10 cellular contexts compared by ENCODE assay signal in genomic region chr22:50236731-50237409, GRCh38. TPM values are rescaled to one million over a fixed set of nuclear protein-coding genes. Genes with fewer than 3 reads are reported as not detected.
DNase-seq lines count a peak whose midpoint lies in the region; ATAC-seq, FAIRE-seq and TF ChIP-seq lines count a peak whose summit lies in the region.
"Had no signal": no experiment of that assay in that cellular context is flagged by ENCODE, and none has a peak within 500 bp of the region (broad histone marks: within the 10 kb centered on the region; RNA-seq: fewer than 3 reads in every experiment).

No MANE protein-coding gene starts in this region.

- H3K27ac Mint-ChIP-seq in T-helper 17 cell: peak overlapping the region; percentile 70
- no peak overlapping the region for H3K27ac Mint-ChIP-seq in T-helper 2 cell treated with Interferon-gamma antibody and Interleukin-4, amounts not matched to agents 5 μg/mL and 100 μg/mL, for 36 hours

- peak; percentile 76 for FAIRE-seq in GM18507 (lab: Jason Lieb, UNC)

- ATAC-seq in T-helper 17 cell: no peak
- no peak for ATAC-seq in GM18867 (IDR thresholded peaks at IDR 0.05; ENCODE audit: unreplicated experiment)

- H3K4me3 ChIP-seq in kidney epithelial cell (ENCODE audit: low read depth, low read length): no peak overlapping the region

- H3K27me3 ChIP-seq in kidney epithelial cell (ENCODE audit: control insufficient read depth, insufficient read depth, low read length): no peaks in the 10 kb centered on the region

- H3K4me3 Mint-ChIP-seq in T-helper 17 cell: no peak overlapping the region
- H3K4me3 Mint-ChIP-seq in T-helper 2 cell treated with Interferon-gamma antibody and Interleukin-4, amounts not matched to agents 5 μg/mL and 100 μg/mL, for 36 hours: no peak overlapping the region

- DNase-seq in GM18507 (ENCODE audit: extremely low spot score, insufficient read length, low read depth): no peak
- DNase-seq in T-helper 17 cell: no peak
- DNase-seq in kidney epithelial cell (ENCODE audit: low read depth): no peak
- DNase-seq in islet precursor cell: no peak
- DNase-seq in effector CD4-positive, alpha-beta T cell: no peak
- no peak for DNase-seq in T-helper 2 cell treated with Interferon-gamma antibody and Interleukin-4, amounts not matched to agents 5 μg/mL and 100 μg/mL, for 36 hours (ENCODE audit: low spot score)
- DNase-seq: activated T-cell treated with anti-CD3 and anti-CD28 coated beads, Interleukin-2, amount 50 U/mL, for 1 hour; NCI-H1105 had no signal

- H3K9me3 ChIP-seq in T-helper 17 cell (ENCODE audit: control insufficient read depth, low read length, poor library complexity, severe bottlenecking): no peaks in the 10 kb centered on the region

- peaks cover 2% of the 10 kb centered on the region for H3K36me3 Mint-ChIP-seq in T-helper 17 cell (ENCODE audit: low read depth)
- peaks cover 38% of the 10 kb centered on the region for H3K36me3 Mint-ChIP-seq in T-helper 2 cell treated with Interferon-gamma antibody and Interleukin-4, amounts not matched to agents 5 μg/mL and 100 μg/mL, for 36 hours (ENCODE audit: low read depth)

- no peaks in the 10 kb centered on the region for H3K27me3 Mint-ChIP-seq in T-helper 17 cell
- H3K27me3 Mint-ChIP-seq in T-helper 2 cell treated with Interferon-gamma antibody and Interleukin-4, amounts not matched to agents 5 μg/mL and 100 μg/mL, for 36 hours (ENCODE audit: low read depth): no peaks in the 10 kb centered on the region

- H3K9me3 Mint-ChIP-seq in T-helper 2 cell treated with Interferon-gamma antibody and Interleukin-4, amounts not matched to agents 5 μg/mL and 100 μg/mL, for 36 hours: peaks cover 8% of the 10 kb centered on the region

- peaks cover 31% of the 10 kb centered on the region for H3K4me1 Mint-ChIP-seq in T-helper 17 cell
- peaks cover 8% of the 10 kb centered on the region for H3K4me1 Mint-ChIP-seq in T-helper 2 cell treated with Interferon-gamma antibody and Interleukin-4, amounts not matched to agents 5 μg/mL and 100 μg/mL, for 36 hours (ENCODE audit: low read depth)

- H3K27ac ChIP-seq in C4-2B: peak overlapping the region; percentile 12; the same call in 1 of the 2 replicates

- H3K36me3 ChIP-seq in kidney epithelial cell (ENCODE audit: control insufficient read depth, insufficient read depth, low read length): peaks cover 2% of the 10 kb centered on the region

- peak; percentile 81 for TF ChIP-seq CTCF in C4-2B (conservative IDR thresholded peaks at IDR 0.05)
- TF ChIP-seq CTCF in kidney epithelial cell (IDR thresholded peaks at IDR 0.05; ENCODE audit: insufficient read depth, low read length, poor library complexity, severe bottlenecking): peak; percentile 54

RNA-seq across cellular contexts. Expression of gene TUBGCP6, which starts 8.0 kb away (rescaled TPM):
- total RNA-seq in T-helper 17 cell: 100 to 1,000 TPM; 110 to 122 TPM
- 27.2 and 33.6 TPM in 2 replicates for total RNA-seq in kidney epithelial cell

RNA-seq across cellular contexts. Expression of gene HDAC10, which starts 14.2 kb away (rescaled TPM):
- total RNA-seq in T-helper 17 cell: 100 to 1,000 TPM in 1 of 2 donors, 10 to 100 TPM in 1; 95.5 to 105 TPM
- total RNA-seq in kidney epithelial cell: 21.1 and 34.8 TPM in 2 replicates

RNA-seq across cellular contexts. Expression of gene MAPK12, which starts 24.6 kb away (rescaled TPM):
- total RNA-seq in T-helper 17 cell (1 to 10 TPM; 1.7 to 1.9 TPM), kidney epithelial cell (25.5 and 27.3 TPM in 2 replicates)

RNA-seq across cellular contexts. Expression of gene MAPK11, which starts 33.3 kb away (rescaled TPM):
- total RNA-seq in T-helper 17 cell: 10 to 100 TPM; 13.2 to 14.4 TPM
- 11.9 and 12.9 TPM in 2 replicates for total RNA-seq in kidney epithelial cell

RNA-seq across cellular contexts. Expression of gene SELENOO, which starts 36.1 kb away (rescaled TPM):
- total RNA-seq in T-helper 17 cell: 10 to 100 TPM; 27.4 to 29.5 TPM
- 12.0 and 14.8 TPM in 2 replicates for total RNA-seq in kidney epithelial cell
